In genomic region chr5:170235881-170236864, GRCh38 we compare ENCODE assay signal across 29 cellular contexts. TPM values are rescaled to one million over a fixed set of nuclear protein-coding genes. Genes with fewer than 3 reads are reported as not detected.
DNase-seq lines count a peak whose midpoint lies in the region; ATAC-seq and TF ChIP-seq lines count a peak whose summit lies in the region.
"Had no signal": no experiment of that assay in that cellular context is flagged by ENCODE, and none has a peak within 500 bp of the region (broad histone marks: within the 10 kb centered on the region; RNA-seq: fewer than 3 reads in every experiment).

No MANE protein-coding gene starts in this region.

- H3K36me3 ChIP-seq in right lobe of liver (no peaks in the 10 kb centered on the region), colonic mucosa (no peaks in the 10 kb centered on the region), WERI-Rb-1 (no peaks in the 10 kb centered on the region)
- H3K36me3 ChIP-seq: lower lobe of right lung, MG63, tibial artery had no signal

- no peak overlapping the region for H3K9ac ChIP-seq in colonic mucosa (ENCODE audit: low read depth in 2 of 2, low read length in 2 of 2)

- H3K9me3 ChIP-seq in right lobe of liver (no peaks in the 10 kb centered on the region), colonic mucosa (no peaks in the 10 kb centered on the region), WERI-Rb-1 (ENCODE audit: severe bottlenecking) (no peaks in the 10 kb centered on the region)
- H3K9me3 ChIP-seq: lower lobe of right lung, MG63, spleen, tibial artery had no signal

- H3K27me3 ChIP-seq in right lobe of liver (no peaks in the 10 kb centered on the region), colonic mucosa (no peaks in the 10 kb centered on the region), WERI-Rb-1 (ENCODE audit: insufficient read depth, low read depth, severe bottlenecking) (peaks cover 50% of the 10 kb centered on the region)
- H3K27me3 ChIP-seq: spleen had no signal

- intact Hi-C loops in right lobe of liver (cut with DNase I): no loop called here
- intact Hi-C loops in colonic mucosa (cut with DNase I): no loop called here

- ATAC-seq in GM18867 (IDR thresholded peaks at IDR 0.05; ENCODE audit: unreplicated experiment): peak; percentile 74
- peak; percentile 77 for ATAC-seq in GM21717 (IDR thresholded peaks at IDR 0.05; ENCODE audit: unreplicated experiment)
- ATAC-seq in right lobe of liver: peak; percentile 35 to 64 (median 51)
- ATAC-seq: lower lobe of right lung had no signal

- DNase-seq in NCI-H526 (lab: John Stamatoyannopoulos, UW) (peak; percentile 70 to 73), right lobe of liver (no peak), colonic mucosa (no peak), WERI-Rb-1 (no peak), anterior cingulate cortex (lab: John Stamatoyannopoulos, UW) (no peak)
- DNase-seq: activated CD4-positive, alpha-beta T cell treated with anti-CD3 and anti-CD28 coated beads, Interleukin-2, amount 50 U/mL, for 48 hours; activated naive CD4-positive, alpha-beta T cell treated with anti-CD3 and anti-CD28 coated beads, Interleukin-2, amount 50 U/mL, for 16 hours; activated T-cell treated with anti-CD3 and anti-CD28 coated beads for 4 hours; DMS79 treated with DMSO at 0.1 percent for 48 hours; effector CD4-positive, alpha-beta T cell; erythroblast; foreskin melanocyte; hypothalamus; islet precursor cell; lower lobe of right lung; MG63; NCI-H1436 treated with DMSO at 0.1 percent for 48 hours; NCI-H2227 treated with DMSO at 0.1 percent for 48 hours; nucleus accumbens; spleen; stimulated activated CD4-positive, alpha-beta T cell treated with anti-CD3 and anti-CD28 coated beads, Interleukin-4, amount 100 ng/mL, for 24 hours; tibial artery had no signal

- TF ChIP-seq POLR2A in right lobe of liver (IDR thresholded peaks at IDR 0.05): no peak

- WGBS in right lobe of liver (ENCODE audit: insufficient coverage, low coverage, low lambda C conversion rate, missing lambda C conversion rate): 39% methylated on average over 3 of the region's 3 CpGs

- H3K4me1 ChIP-seq in right lobe of liver (no peaks in the 10 kb centered on the region), colonic mucosa (no peaks in the 10 kb centered on the region)
- H3K4me1 ChIP-seq: lower lobe of right lung, spleen, tibial artery had no signal

- H3K27ac ChIP-seq in right lobe of liver (no peak overlapping the region), colonic mucosa (no peak overlapping the region), WERI-Rb-1 (no peak overlapping the region)
- H3K27ac ChIP-seq: lower lobe of right lung, spleen, tibial artery, VCaP had no signal

- no peak for TF ChIP-seq CTCF in right lobe of liver (IDR thresholded peaks at IDR 0.05)
- TF ChIP-seq CTCF in colonic mucosa (IDR thresholded peaks at IDR 0.05): no peak
- no peak for TF ChIP-seq CTCF in WERI-Rb-1 (IDR thresholded peaks at IDR 0.05; ENCODE audit: low read depth, low read length)

- H3K4me3 ChIP-seq in right lobe of liver: no peak overlapping the region
- no peak overlapping the region for H3K4me3 ChIP-seq in colonic mucosa
- no peak overlapping the region for H3K4me3 ChIP-seq in WERI-Rb-1 (ENCODE audit: low read depth, low read length)
- H3K4me3 ChIP-seq: lower lobe of right lung, MG63, spleen, tibial artery had no signal

RNA-seq across cellular contexts. Expression of gene C5orf58, which starts 3.4 kb away (rescaled TPM):
- total RNA-seq in right lobe of liver (not detected), colonic mucosa (not detected)
- total RNA-seq: cerebellum, H4, lower lobe of right lung, renal cortical epithelial cell, SK-MEL-5, spleen had no signal

Comparison
In these comparisons a context has a peak if more than half of its experiments do, and no peak if none do; other contexts are left out.
1. DNase-seq: peak in NCI-H526 (2 of 2); none in right lobe of liver (0 of 3), colonic mucosa (single experiment), WERI-Rb-1 (single experiment) and anterior cingulate cortex (0 of 58).
2. Peak in every context shown above with its lines, with median percentiles within 50 percentile points of each other: ATAC-seq.